ENCODE assay signal across 1 cellular context in the genomic region with DNA sequence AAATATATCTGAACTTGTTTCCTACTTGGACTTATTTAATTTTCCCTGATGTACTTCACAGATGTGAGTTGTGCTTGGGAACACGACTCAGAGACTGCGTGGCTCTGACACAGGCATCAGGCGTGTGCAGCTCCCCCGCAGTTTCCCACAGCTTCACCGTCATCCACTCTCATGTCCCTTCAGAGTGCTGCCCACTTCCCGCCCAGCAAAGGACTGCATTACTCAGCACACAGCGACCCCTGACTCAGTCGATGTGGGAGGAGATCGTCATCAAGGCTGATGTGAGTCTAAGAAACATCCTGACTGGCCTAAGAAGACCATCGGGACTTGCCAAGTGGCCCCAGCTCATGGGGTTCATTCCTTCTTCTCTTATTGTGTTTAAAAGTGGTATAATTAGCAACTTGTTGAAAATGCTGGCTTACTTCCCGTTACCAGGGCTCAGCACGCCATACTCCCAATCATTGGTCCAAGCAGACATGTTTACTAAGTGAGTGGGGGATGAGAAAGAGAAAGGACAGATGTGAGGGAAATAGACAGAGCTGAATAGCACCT.
TF ChIP-seq lines count a peak whose summit lies in the region.

No MANE protein-coding gene starts in this region.

TF ChIP-seq in HepG2, 621 proteins besides CTCF, POLR2A, EP300 and RAD21 (continued from another document):
- TF ChIP-seq ZNF574 (CRISPR knock-in tag; IDR thresholded peaks at IDR 0.05) (no peak), ZNF317 (CRISPR knock-in tag; IDR thresholded peaks at IDR 0.05) (no peak), CBFB (CRISPR knock-in tag; IDR thresholded peaks at IDR 0.05) (no peak), MLX (CRISPR knock-in tag; IDR thresholded peaks at IDR 0.05) (no peak), ZNF354B (CRISPR knock-in tag; IDR thresholded peaks at IDR 0.05) (no peak), MYPOP (CRISPR knock-in tag; IDR thresholded peaks at IDR 0.05) (no peak)
